In genomic region chr1:21378705-21379494, GRCh38 we compare ENCODE assay signal across 14 cellular contexts.
DNase-seq lines count a peak whose midpoint lies in the region; ATAC-seq, FAIRE-seq and TF ChIP-seq lines count a peak whose summit lies in the region.
"Had no signal": no experiment of that assay in that cellular context is flagged by ENCODE, and none has a peak within 500 bp of the region (broad histone marks: within the 10 kb centered on the region; RNA-seq: fewer than 3 reads in every experiment).

No MANE protein-coding gene starts in this region.

- H3K9me3 ChIP-seq in hepatocyte (ENCODE audit: low read depth) = no peaks in the 10 kb centered on the region

- H2AFZ ChIP-seq in hepatocyte = no peak overlapping the region

- H4K20me1 ChIP-seq in hepatocyte (ENCODE audit: insufficient read depth, poor library complexity, severe bottlenecking) = no peaks in the 10 kb centered on the region

- TF ChIP-seq CTCF in hepatocyte (IDR thresholded peaks at IDR 0.05; ENCODE audit: poor library complexity) = no peak

- ATAC-seq in GM21737 (IDR thresholded peaks at IDR 0.05; ENCODE audit: unreplicated experiment) (no peak), GM19397 (IDR thresholded peaks at IDR 0.05; ENCODE audit: unreplicated experiment) (no peak)
- no peak for ATAC-seq in stimulated activated naive CD8-positive, alpha-beta T cell treated with anti-CD3 and anti-CD28 coated beads, Interleukin-15, Interleukin-2, amounts not matched to agents 100 U/mL and 50 U/mL, for 24 hours
- ATAC-seq in activated CD4-positive, CD25-positive, alpha-beta regulatory T cell treated with anti-CD3 and anti-CD28 coated beads, Interleukin-2, amount 50 U/mL, for 24 hours = no peak
- ATAC-seq: natural killer cell had no signal

- FAIRE-seq in RCC 7860 (lab: Jason Lieb, UNC) = peak; percentile 51

- no peaks in the 10 kb centered on the region for H3K79me2 ChIP-seq in hepatocyte

- 93% methylated on average over 9 of the region's 9 CpGs for WGBS in hepatocyte (ENCODE audit: low lambda C conversion rate, missing lambda C conversion rate)

- H3K9me2 ChIP-seq in hepatocyte (replicated peaks; ENCODE audit: insufficient read depth) = no peaks in the 10 kb centered on the region

- peak; percentile 48 for DNase-seq in COLO829 (ENCODE audit: low spot score)
- peak; percentile 67 for DNase-seq in HT-29 (ENCODE audit: low spot score)
- peak; percentile 43 for DNase-seq in RCC 7860 (ENCODE audit: low spot score)
- peak; percentile 56 for DNase-seq in hepatocyte (ENCODE audit: low spot score)
- no peak for DNase-seq in stimulated activated naive CD8-positive, alpha-beta T cell treated with anti-CD3 and anti-CD28 coated beads, Interleukin-15, Interleukin-2, amounts not matched to agents 100 U/mL and 50 U/mL, for 24 hours
- DNase-seq: activated naive CD8-positive, alpha-beta T cell treated with anti-CD3 and anti-CD28 coated beads, Interleukin-2, amount 10 ng/mL, durations not matched to agents 7 days and 5 days; central memory CD4-positive, alpha-beta T cell; natural killer cell; NCI-H146; retina; upper lobe of left lung had no signal

- H3K27ac ChIP-seq in hepatocyte = no peak overlapping the region
- H3K27ac ChIP-seq: upper lobe of left lung had no signal

- H3K4me2 ChIP-seq in hepatocyte = no peak overlapping the region

- no peaks in the 10 kb centered on the region for H3K4me1 ChIP-seq in hepatocyte (ENCODE audit: insufficient read depth)
- H3K4me1 ChIP-seq: upper lobe of left lung had no signal

- H3K27me3 ChIP-seq in hepatocyte = no peaks in the 10 kb centered on the region
- H3K27me3 ChIP-seq: upper lobe of left lung had no signal

- no peak overlapping the region for H3K4me3 ChIP-seq in hepatocyte
- H3K4me3 ChIP-seq: upper lobe of left lung had no signal

- no peaks in the 10 kb centered on the region for H3K36me3 ChIP-seq in hepatocyte (replicated peaks; ENCODE audit: insufficient read depth, low read depth)
- H3K36me3 ChIP-seq: upper lobe of left lung had no signal
